In the genomic region with DNA sequence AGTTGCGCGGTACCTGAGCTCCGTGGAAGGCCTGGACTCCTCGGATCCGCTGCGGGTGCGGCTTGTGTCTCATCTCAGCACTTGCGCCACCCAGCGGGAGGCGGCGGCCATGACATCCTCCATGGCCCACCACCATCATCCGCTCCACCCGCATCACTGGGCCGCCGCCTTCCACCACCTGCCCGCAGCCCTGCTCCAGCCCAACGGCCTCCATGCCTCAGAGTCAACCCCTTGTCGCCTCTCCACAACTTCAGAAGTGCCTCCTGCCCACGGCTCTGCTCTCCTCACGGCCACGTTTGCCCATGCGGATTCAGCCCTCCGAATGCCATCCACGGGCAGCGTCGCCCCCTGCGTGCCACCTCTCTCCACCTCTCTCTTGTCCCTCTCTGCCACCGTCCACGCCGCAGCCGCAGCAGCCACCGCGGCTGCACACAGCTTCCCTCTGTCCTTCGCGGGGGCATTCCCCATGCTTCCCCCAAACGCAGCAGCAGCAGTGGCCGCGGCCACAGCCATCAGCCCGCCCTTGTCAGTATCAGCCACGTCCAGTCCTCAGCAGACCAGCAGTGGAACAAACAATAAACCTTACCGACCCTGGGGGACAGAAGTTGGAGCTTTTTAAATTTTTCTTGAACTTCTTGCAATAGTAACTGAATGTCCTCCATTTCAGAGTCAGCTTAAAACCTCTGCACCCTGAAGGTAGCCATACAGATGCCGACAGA, we compare ENCODE assay signal across 1 cellular context.
TF ChIP-seq lines count a peak whose summit lies in the region.

No MANE protein-coding gene starts in this region.

TF ChIP-seq in K562, 482 proteins besides CTCF, POLR2A, EP300 and RAD21 (continued from another document):
- TF ChIP-seq, protein P1, sequence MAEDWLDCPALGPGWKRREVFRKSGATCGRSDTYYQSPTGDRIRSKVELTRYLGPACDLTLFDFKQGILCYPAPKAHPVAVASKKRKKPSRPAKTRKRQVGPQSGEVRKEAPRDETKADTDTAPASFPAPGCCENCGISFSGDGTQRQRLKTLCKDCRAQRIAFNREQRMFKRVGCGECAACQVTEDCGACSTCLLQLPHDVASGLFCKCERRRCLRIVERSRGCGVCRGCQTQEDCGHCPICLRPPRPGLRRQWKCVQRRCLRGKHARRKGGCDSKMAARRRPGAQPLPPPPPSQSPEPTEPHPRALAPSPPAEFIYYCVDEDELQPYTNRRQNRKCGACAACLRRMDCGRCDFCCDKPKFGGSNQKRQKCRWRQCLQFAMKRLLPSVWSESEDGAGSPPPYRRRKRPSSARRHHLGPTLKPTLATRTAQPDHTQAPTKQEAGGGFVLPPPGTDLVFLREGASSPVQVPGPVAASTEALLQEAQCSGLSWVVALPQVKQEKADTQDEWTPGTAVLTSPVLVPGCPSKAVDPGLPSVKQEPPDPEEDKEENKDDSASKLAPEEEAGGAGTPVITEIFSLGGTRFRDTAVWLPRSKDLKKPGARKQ (CRISPR knock-in tag; IDR thresholded peaks at IDR 0.05), result peak; percentile 27; the same call in 1 of the 2 replicates
- TF ChIP-seq NR4A1 (CRISPR knock-in tag; IDR thresholded peaks at IDR 0.05) (no peak), NR4A1 (tag; IDR thresholded peaks at IDR 0.05) (no peak; the same call in 1 of the 2 replicates), ZNF224 (CRISPR knock-in tag; IDR thresholded peaks at IDR 0.05) (no peak), KDM1A (IDR thresholded peaks at IDR 0.05) (no peak), NR2C2 (CRISPR knock-in tag; IDR thresholded peaks at IDR 0.05) (peak; percentile 18; the same call in 1 of the 2 replicates), NR2C2 (tag; IDR thresholded peaks at IDR 0.05) (no peak), SP1 (CRISPR knock-in tag; IDR thresholded peaks at IDR 0.05) (no peak), SAP30 (IDR thresholded peaks at IDR 0.05; ENCODE audit: borderline replicate concordance, insufficient read depth, low read depth, low read length, poor library complexity, severe bottlenecking) (no peak), SRSF9 (IDR thresholded peaks at IDR 0.05; ENCODE audit: borderline replicate concordance, low read depth, low read length) (no peak), ZNF175 (CRISPR knock-in tag; IDR thresholded peaks at IDR 0.05; ENCODE audit: low read depth) (no peak), KLF16 (IDR thresholded peaks at IDR 0.05) (no peak), HNRNPL (IDR thresholded peaks at IDR 0.05; ENCODE audit: low read depth, low read length) (0 out of 2 replicates have a peak, but pooled peaks have one; percentile 52), XRCC5 (IDR thresholded peaks at IDR 0.05; ENCODE audit: low read depth, low read length) (0 out of 2 replicates have a peak, but pooled peaks have one; percentile 72), ZNF41 (CRISPR knock-in tag; conservative IDR thresholded peaks at IDR 0.05) (no peak), ZBTB8A (IDR thresholded peaks at IDR 0.05; ENCODE audit: partially characterized antibody) (no peak), ZKSCAN8 (CRISPR knock-in tag; IDR thresholded peaks at IDR 0.05) (no peak), DPF2 (IDR thresholded peaks at IDR 0.05) (no peak), CEBPG (CRISPR knock-in tag; IDR thresholded peaks at IDR 0.05) (no peak), CEBPG (tag; conservative IDR thresholded peaks at IDR 0.05 in 1 of 2, IDR thresholded peaks at IDR 0.05 in 1 of 2) (no peak), ZFP30 (CRISPR knock-in tag; IDR thresholded peaks at IDR 0.05; ENCODE audit: borderline replicate concordance) (no peak), HDAC6 (IDR thresholded peaks at IDR 0.05; ENCODE audit: low read depth, low read length) (no peak), RFX5 (IDR thresholded peaks at IDR 0.05; ENCODE audit: low read depth, low read length) (no peak), TEAD1 (CRISPR knock-in tag; IDR thresholded peaks at IDR 0.05) (no peak), MYNN (IDR thresholded peaks at IDR 0.05) (peak; percentile 16; the same call in 1 of the 2 replicates), MYNN (CRISPR knock-in tag; IDR thresholded peaks at IDR 0.05) (no peak), MCM3 (IDR thresholded peaks at IDR 0.05) (no peak), FOXJ2 (tag; IDR thresholded peaks at IDR 0.05) (no peak), ARID1B (IDR thresholded peaks at IDR 0.05) (no peak), PTBP1 (IDR thresholded peaks at IDR 0.05; ENCODE audit: low read depth, low read length) (no peak), PHTF2 (CRISPR knock-in tag; IDR thresholded peaks at IDR 0.05) (no peak), BHLHE40 (IDR thresholded peaks at IDR 0.05; ENCODE audit: low read length) (no peak), HCFC1 (IDR thresholded peaks at IDR 0.05; ENCODE audit: low read depth, low read length) (no peak), SETDB1 (IDR thresholded peaks at IDR 0.05; ENCODE audit: low read length) (peak; percentile 51), BRCA1 (IDR thresholded peaks at IDR 0.05) (no peak), BRCA1 (CRISPR knock-in tag; IDR thresholded peaks at IDR 0.05) (no peak), RB1 (IDR thresholded peaks at IDR 0.05; ENCODE audit: low read depth) (peak; percentile 72; the same call in 1 of the 2 replicates), ZFPM2 (CRISPR knock-in tag; IDR thresholded peaks at IDR 0.05) (no peak), ETV6 (IDR thresholded peaks at IDR 0.05; ENCODE audit: borderline replicate concordance in 1 of 2, low read depth in 2 of 2, low read length in 1 of 2) (no peak), ETV6 (CRISPR knock-in tag; IDR thresholded peaks at IDR 0.05; ENCODE audit: borderline replicate concordance) (no peak), TARDBP (IDR thresholded peaks at IDR 0.05) (no peak), KLF6 (CRISPR knock-in tag; IDR thresholded peaks at IDR 0.05; ENCODE audit: borderline replicate concordance) (no peak)
- TF ChIP-seq, protein P2, sequence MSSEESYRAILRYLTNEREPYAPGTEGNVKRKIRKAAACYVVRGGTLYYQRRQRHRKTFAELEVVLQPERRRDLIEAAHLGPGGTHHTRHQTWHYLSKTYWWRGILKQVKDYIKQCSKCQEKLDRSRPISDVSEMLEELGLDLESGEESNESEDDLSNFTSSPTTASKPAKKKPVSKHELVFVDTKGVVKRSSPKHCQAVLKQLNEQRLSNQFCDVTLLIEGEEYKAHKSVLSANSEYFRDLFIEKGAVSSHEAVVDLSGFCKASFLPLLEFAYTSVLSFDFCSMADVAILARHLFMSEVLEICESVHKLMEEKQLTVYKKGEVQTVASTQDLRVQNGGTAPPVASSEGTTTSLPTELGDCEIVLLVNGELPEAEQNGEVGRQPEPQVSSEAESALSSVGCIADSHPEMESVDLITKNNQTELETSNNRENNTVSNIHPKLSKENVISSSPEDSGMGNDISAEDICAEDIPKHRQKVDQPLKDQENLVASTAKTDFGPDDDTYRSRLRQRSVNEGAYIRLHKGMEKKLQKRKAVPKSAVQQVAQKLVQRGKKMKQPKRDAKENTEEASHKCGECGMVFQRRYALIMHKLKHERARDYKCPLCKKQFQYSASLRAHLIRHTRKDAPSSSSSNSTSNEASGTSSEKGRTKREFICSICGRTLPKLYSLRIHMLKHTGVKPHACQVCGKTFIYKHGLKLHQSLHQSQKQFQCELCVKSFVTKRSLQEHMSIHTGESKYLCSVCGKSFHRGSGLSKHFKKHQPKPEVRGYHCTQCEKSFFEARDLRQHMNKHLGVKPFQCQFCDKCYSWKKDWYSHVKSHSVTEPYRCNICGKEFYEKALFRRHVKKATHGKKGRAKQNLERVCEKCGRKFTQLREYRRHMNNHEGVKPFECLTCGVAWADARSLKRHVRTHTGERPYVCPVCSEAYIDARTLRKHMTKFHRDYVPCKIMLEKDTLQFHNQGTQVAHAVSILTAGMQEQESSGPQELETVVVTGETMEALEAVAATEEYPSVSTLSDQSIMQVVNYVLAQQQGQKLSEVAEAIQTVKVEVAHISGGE (CRISPR knock-in tag; IDR thresholded peaks at IDR 0.05), result no peak
- TF ChIP-seq, protein P3, sequence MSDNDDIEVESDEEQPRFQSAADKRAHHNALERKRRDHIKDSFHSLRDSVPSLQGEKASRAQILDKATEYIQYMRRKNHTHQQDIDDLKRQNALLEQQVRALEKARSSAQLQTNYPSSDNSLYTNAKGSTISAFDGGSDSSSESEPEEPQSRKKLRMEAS (CRISPR knock-in tag; IDR thresholded peaks at IDR 0.05), result peak; percentile 20; the same call in 1 of the 2 replicates
- TF ChIP-seq, protein P4, sequence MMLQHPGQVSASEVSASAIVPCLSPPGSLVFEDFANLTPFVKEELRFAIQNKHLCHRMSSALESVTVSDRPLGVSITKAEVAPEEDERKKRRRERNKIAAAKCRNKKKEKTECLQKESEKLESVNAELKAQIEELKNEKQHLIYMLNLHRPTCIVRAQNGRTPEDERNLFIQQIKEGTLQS (IDR thresholded peaks at IDR 0.05), result no peak
- TF ChIP-seq, protein P4 (CRISPR knock-in tag; conservative IDR thresholded peaks at IDR 0.05), result no peak
- TF ChIP-seq, protein P5, sequence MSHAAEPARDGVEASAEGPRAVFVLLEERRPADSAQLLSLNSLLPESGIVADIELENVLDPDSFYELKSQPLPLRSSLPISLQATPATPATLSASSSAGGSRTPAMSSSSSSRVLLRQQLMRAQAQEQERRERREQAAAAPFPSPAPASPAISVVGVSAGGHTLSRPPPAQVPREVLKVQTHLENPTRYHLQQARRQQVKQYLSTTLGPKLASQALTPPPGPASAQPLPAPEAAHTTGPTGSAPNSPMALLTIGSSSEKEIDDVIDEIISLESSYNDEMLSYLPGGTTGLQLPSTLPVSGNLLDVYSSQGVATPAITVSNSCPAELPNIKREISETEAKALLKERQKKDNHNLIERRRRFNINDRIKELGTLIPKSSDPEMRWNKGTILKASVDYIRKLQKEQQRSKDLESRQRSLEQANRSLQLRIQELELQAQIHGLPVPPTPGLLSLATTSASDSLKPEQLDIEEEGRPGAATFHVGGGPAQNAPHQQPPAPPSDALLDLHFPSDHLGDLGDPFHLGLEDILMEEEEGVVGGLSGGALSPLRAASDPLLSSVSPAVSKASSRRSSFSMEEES (CRISPR knock-in tag; IDR thresholded peaks at IDR 0.05), result no peak
- TF ChIP-seq, protein P6, sequence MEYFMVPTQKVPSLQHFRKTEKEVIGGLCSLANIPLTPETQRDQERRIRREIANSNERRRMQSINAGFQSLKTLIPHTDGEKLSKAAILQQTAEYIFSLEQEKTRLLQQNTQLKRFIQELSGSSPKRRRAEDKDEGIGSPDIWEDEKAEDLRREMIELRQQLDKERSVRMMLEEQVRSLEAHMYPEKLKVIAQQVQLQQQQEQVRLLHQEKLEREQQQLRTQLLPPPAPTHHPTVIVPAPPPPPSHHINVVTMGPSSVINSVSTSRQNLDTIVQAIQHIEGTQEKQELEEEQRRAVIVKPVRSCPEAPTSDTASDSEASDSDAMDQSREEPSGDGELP (CRISPR knock-in tag; IDR thresholded peaks at IDR 0.05; ENCODE audit: borderline replicate concordance), result 0 out of 2 replicates have a peak, but pooled peaks have one; percentile 35
- TF ChIP-seq, protein P7, sequence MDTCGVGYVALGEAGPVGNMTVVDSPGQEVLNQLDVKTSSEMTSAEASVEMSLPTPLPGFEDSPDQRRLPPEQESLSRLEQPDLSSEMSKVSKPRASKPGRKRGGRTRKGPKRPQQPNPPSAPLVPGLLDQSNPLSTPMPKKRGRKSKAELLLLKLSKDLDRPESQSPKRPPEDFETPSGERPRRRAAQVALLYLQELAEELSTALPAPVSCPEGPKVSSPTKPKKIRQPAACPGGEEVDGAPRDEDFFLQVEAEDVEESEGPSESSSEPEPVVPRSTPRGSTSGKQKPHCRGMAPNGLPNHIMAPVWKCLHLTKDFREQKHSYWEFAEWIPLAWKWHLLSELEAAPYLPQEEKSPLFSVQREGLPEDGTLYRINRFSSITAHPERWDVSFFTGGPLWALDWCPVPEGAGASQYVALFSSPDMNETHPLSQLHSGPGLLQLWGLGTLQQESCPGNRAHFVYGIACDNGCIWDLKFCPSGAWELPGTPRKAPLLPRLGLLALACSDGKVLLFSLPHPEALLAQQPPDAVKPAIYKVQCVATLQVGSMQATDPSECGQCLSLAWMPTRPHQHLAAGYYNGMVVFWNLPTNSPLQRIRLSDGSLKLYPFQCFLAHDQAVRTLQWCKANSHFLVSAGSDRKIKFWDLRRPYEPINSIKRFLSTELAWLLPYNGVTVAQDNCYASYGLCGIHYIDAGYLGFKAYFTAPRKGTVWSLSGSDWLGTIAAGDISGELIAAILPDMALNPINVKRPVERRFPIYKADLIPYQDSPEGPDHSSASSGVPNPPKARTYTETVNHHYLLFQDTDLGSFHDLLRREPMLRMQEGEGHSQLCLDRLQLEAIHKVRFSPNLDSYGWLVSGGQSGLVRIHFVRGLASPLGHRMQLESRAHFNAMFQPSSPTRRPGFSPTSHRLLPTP (IDR thresholded peaks at IDR 0.05; ENCODE audit: borderline replicate concordance, extremely low read depth, insufficient read length), result no peak
